In the genomic region with DNA sequence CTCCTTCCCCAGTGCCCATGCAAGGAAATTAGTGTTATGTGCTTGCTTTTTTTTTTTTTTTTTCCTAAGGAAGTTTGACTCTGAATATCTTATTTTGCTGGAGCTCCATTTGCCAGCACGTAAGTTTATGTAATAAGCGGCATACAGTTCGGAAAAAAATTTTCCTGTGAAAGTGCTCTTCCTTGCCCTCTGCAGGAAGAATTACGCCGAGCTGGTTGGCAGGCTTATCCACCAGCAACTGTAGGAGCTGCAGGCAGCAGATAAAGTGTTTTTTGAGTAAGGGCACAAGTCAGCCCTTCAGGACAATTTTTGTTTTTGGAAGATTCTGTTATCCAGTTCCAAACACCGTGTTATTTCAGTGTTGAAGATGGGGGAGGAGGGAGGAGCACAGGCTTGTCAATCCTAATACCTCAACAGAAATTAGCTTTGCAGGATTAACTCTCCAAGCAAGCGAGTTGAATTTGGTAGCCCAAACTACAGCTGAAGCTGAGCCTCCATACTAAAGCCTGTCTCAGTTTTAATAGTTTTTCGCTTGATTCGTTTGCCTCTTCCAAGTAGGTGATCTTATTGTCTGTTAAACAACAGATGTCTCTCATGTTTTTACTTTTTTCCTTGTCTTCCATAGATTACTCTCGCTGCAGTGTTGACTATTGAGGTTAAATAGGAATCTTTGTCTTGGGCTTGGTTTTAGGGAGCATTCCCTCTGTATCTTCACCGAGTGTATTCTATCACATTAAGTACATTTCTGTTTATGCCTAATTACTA, we compare ENCODE assay signal across 8 cellular contexts. TPM values are rescaled to one million over a fixed set of nuclear protein-coding genes. Genes with fewer than 3 reads are reported as not detected.
DNase-seq lines count a peak whose midpoint lies in the region; ATAC-seq and TF ChIP-seq lines count a peak whose summit lies in the region.

No MANE protein-coding gene starts in this region.

- no peaks in the 10 kb centered on the region for H3K9me3 Mint-ChIP-seq in stimulated activated naive B cell treated with anti-CD40 and anti-IgM and Interleukin-4, amounts not matched to agents 10 μg/mL and 1 μg/mL and 100 μg/mL, for 72 hours

- peak overlapping the region; percentile 42 for H3K4me3 ChIP-seq in Jurkat, Clone E6-1 (ENCODE audit: low read length)
- H3K4me3 ChIP-seq in coronary artery = peak overlapping the region; percentile 76

- peaks cover 37 to 70% of the 10 kb centered on the region in 2 donors for H3K27me3 Mint-ChIP-seq in stimulated activated naive B cell treated with anti-CD40 and anti-IgM and Interleukin-4, amounts not matched to agents 10 μg/mL and 1 μg/mL and 100 μg/mL, for 72 hours

- DNase-seq in DMS79 (lab: John Stamatoyannopoulos, UW) (peak; percentile 37), RPMI7951 (ENCODE audit: low read depth) (peak; percentile 61), coronary artery (ENCODE audit: low spot score) (no peak)
- no peak for DNase-seq in Jurkat, Clone E6-1 (ENCODE audit: low read depth, low spot score)
- DNase-seq in stimulated activated naive B cell treated with anti-CD40 and anti-IgM and Interleukin-4, amounts not matched to agents 10 μg/mL and 1 μg/mL and 100 μg/mL, for 72 hours = no peak
- DNase-seq in stimulated activated CD4-positive, alpha-beta T cell treated with anti-CD3 and anti-CD28 coated beads, Interleukin-4, amount 100 ng/mL, for 1 hour = no peak

- peak overlapping the region; percentile 80 to 86 for H3K27ac ChIP-seq in coronary artery
- peak overlapping the region; percentile 75 for H3K27ac ChIP-seq in layer of hippocampus (ENCODE audit: low read depth, low read length)

- peaks cover 4 to 17% of the 10 kb centered on the region in 2 donors for H3K4me1 Mint-ChIP-seq in stimulated activated naive B cell treated with anti-CD40 and anti-IgM and Interleukin-4, amounts not matched to agents 10 μg/mL and 1 μg/mL and 100 μg/mL, for 72 hours

- no peaks in the 10 kb centered on the region for H3K27me3 ChIP-seq in layer of hippocampus (ENCODE audit: control insufficient read depth, insufficient read depth, low read length)

- no peak for ATAC-seq in stimulated activated naive B cell treated with anti-CD40 and anti-IgM and Interleukin-4, amounts not matched to agents 10 μg/mL and 1 μg/mL and 100 μg/mL, for 72 hours (replicated peaks)
- ATAC-seq in HG03565 (IDR thresholded peaks at IDR 0.05; ENCODE audit: unreplicated experiment) = no peak

- peak overlapping the region; percentile 66 to 84 for H3K4me3 Mint-ChIP-seq in stimulated activated naive B cell treated with anti-CD40 and anti-IgM and Interleukin-4, amounts not matched to agents 10 μg/mL and 1 μg/mL and 100 μg/mL, for 72 hours

- TF ChIP-seq CTCF in coronary artery (IDR thresholded peaks at IDR 0.05) = peak; percentile 32

- H3K36me3 Mint-ChIP-seq in stimulated activated naive B cell treated with anti-CD40 and anti-IgM and Interleukin-4, amounts not matched to agents 10 μg/mL and 1 μg/mL and 100 μg/mL, for 72 hours = no peaks in the 10 kb centered on the region

- no peak overlapping the region for H3K27ac Mint-ChIP-seq in stimulated activated naive B cell treated with anti-CD40 and anti-IgM and Interleukin-4, amounts not matched to agents 10 μg/mL and 1 μg/mL and 100 μg/mL, for 72 hours

RNA-seq across cellular contexts. Expression of gene SPECC1, which starts 1.1 kb away (rescaled TPM):
- polyA plus RNA-seq in Jurkat, Clone E6-1 (2012; ENCODE audit: insufficient read depth, insufficient read length) = 9.5 TPM
- 40.3 and 45.4 TPM in 2 replicates for total RNA-seq in RPMI7951 (2014; rRNA removed; shearing (Covaris generic))

RNA-seq across cellular contexts. Expression of gene AKAP10, which starts 32.7 kb away (rescaled TPM):
- 26.5 TPM for polyA plus RNA-seq in Jurkat, Clone E6-1 (2012; ENCODE audit: insufficient read depth, insufficient read length)
- 14.1 and 19.7 TPM in 2 replicates for total RNA-seq in RPMI7951 (2014; rRNA removed; shearing (Covaris generic))

Comparison
In these comparisons a context has a peak if more than half of its experiments do, and no peak if none do; other contexts are left out.
1. DNase-seq: peak in DMS79 (single experiment) and RPMI7951 (single experiment); none in Jurkat, Clone E6-1 (single experiment), coronary artery (single experiment), stimulated activated naive B cell treated with anti-CD40 and anti-IgM and Interleukin-4, amounts not matched to agents 10 μg/mL and 1 μg/mL and 100 μg/mL, for 72 hours (single experiment) and stimulated activated CD4-positive, alpha-beta T cell treated with anti-CD3 and anti-CD28 coated beads, Interleukin-4, amount 100 ng/mL, for 1 hour (single experiment).